8 cellular contexts compared by ENCODE assay signal in the genomic region with DNA sequence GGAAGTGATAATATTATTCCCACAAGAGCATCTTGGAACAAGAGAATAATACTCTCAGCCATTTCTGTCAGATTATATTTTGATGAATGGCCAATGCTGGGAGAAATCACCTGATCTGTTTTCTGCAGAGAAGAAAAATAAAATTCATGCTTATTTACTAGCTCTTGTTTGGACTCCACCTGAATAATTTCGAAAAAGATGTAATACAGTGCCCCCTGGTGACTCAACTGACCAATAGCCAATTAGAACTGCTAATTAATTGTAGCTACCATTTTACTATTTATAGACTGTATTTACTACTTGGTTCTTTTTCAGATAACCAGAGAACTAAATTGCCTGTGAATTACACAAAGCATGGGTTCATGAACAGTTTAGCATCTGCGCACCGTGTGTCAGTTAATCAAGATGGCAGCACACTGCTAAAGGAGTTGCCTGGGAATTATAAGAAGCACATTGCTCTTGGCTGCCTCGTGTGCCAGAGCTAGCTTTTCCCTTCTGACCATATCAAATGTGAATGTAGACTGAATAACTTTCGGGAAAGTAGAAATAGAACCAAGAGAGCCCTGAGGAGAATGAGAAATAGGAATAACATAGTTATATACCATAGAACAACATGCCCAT.
DNase-seq lines count a peak whose midpoint lies in the region; ATAC-seq, FAIRE-seq and TF ChIP-seq lines count a peak whose summit lies in the region.

No MANE protein-coding gene starts in this region.

- H3K9me3 ChIP-seq in breast epithelium = no peaks in the 10 kb centered on the region

- H3K4me1 ChIP-seq in breast epithelium = no peaks in the 10 kb centered on the region

- H3K27ac ChIP-seq in breast epithelium = no peak overlapping the region

- FAIRE-seq in H54 (lab: Jason Lieb, UNC) = no peak

- peak; percentile 15; the same call in 1 of the 2 replicates for TF ChIP-seq CTCF in GM12874 (IDR thresholded peaks at IDR 0.05; ENCODE audit: insufficient read depth, low read depth, low read length)
- peak; percentile 28 to 43 (median 33) for TF ChIP-seq CTCF in breast epithelium (IDR thresholded peaks at IDR 0.05)

- H3K4me3 ChIP-seq in breast epithelium = no peak overlapping the region

- intact Hi-C loops in breast epithelium (cut with DNase I; ENCODE audit: low total_unique reads) = no loop called here

- DNase-seq in NCI-H2227 (lab: John Stamatoyannopoulos, UW; ENCODE audit: unreplicated experiment) (peak; percentile 59), breast epithelium (ENCODE audit: low spot score in 2 of 2) (no peak), lung microvascular endothelial cell (ENCODE audit: low read depth in 2 of 2) (peak; percentile 7 to 55), H54 (ENCODE audit: insufficient read length, low spot score) (no peak), HPDE6-E6E7 (ENCODE audit: extremely low spot score) (no peak)

- no peaks in the 10 kb centered on the region for H3K36me3 ChIP-seq in breast epithelium

- no peaks in the 10 kb centered on the region for H3K27me3 ChIP-seq in breast epithelium

- ATAC-seq in HG02763 (IDR thresholded peaks at IDR 0.05; ENCODE audit: unreplicated experiment) (peak; percentile 48), GM18517 (IDR thresholded peaks at IDR 0.05; ENCODE audit: unreplicated experiment) (no peak)

- no peak for TF ChIP-seq POLR2A in breast epithelium (IDR thresholded peaks at IDR 0.05)
- TF ChIP-seq POLR2A in H54 (IDR thresholded peaks at IDR 0.05; ENCODE audit: low read depth, low read length) = no peak

Comparison
In these comparisons a context has a peak if more than half of its experiments do, and no peak if none do; other contexts are left out.
1. DNase-seq: peak in NCI-H2227 (single experiment) and lung microvascular endothelial cell (2 of 2); none in breast epithelium (0 of 2), H54 (single experiment) and HPDE6-E6E7 (single experiment).